Comparison of ENCODE assay signal across 2 cellular contexts in the genomic region with DNA sequence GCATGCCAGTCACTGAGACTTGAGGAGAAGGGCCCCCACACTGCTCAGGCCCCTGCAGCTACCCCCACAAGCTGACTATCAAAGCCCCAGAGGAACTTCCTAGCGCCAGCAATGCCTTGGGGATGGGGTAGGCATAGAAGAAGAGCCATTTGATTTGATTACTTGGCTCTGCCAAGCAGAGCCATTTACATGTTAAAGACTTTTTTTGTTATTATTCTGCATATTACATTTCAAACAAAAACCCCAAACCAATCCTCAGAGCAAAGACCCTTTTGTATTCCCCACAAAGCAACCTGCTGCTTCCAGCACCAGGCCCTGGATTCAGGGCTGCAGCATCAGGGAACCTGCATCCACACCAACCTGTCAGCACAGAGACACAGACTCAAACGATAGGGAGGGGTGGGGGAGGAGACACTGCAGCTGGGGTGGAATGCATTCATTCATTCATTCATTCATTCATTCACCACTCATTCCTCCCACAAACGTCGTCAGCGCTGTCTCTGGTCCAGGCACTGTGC.
TF ChIP-seq lines count a peak whose summit lies in the region.

No MANE protein-coding gene starts in this region.

TF ChIP-seq in SK-N-SH, 30 proteins besides CTCF, POLR2A, EP300 and RAD21 (continued from another document):
- TF ChIP-seq, protein P1, sequence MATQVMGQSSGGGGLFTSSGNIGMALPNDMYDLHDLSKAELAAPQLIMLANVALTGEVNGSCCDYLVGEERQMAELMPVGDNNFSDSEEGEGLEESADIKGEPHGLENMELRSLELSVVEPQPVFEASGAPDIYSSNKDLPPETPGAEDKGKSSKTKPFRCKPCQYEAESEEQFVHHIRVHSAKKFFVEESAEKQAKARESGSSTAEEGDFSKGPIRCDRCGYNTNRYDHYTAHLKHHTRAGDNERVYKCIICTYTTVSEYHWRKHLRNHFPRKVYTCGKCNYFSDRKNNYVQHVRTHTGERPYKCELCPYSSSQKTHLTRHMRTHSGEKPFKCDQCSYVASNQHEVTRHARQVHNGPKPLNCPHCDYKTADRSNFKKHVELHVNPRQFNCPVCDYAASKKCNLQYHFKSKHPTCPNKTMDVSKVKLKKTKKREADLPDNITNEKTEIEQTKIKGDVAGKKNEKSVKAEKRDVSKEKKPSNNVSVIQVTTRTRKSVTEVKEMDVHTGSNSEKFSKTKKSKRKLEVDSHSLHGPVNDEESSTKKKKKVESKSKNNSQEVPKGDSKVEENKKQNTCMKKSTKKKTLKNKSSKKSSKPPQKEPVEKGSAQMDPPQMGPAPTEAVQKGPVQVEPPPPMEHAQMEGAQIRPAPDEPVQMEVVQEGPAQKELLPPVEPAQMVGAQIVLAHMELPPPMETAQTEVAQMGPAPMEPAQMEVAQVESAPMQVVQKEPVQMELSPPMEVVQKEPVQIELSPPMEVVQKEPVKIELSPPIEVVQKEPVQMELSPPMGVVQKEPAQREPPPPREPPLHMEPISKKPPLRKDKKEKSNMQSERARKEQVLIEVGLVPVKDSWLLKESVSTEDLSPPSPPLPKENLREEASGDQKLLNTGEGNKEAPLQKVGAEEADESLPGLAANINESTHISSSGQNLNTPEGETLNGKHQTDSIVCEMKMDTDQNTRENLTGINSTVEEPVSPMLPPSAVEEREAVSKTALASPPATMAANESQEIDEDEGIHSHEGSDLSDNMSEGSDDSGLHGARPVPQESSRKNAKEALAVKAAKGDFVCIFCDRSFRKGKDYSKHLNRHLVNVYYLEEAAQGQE (IDR thresholded peaks at IDR 0.05; ENCODE audit: low read depth, low read length) = no peak
- no peak for TF ChIP-seq ZBTB33 (IDR thresholded peaks at IDR 0.05; ENCODE audit: borderline replicate concordance, low read depth)
- TF ChIP-seq MEF2A (IDR thresholded peaks at IDR 0.05; ENCODE audit: borderline replicate concordance, low read depth) = no peak

TF ChIP-seq in SK-N-SH treated with all-trans-retinoic acid at 6 μM for 48 hours, 23 proteins besides CTCF, POLR2A, EP300 and RAD21 (continued from another document):
- TF ChIP-seq POU6F1 (CRISPR knock-in tag; IDR thresholded peaks at IDR 0.05; ENCODE audit: borderline replicate concordance, low read depth) (no peak), ZNF70 (CRISPR knock-in tag; IDR thresholded peaks at IDR 0.05) (no peak), OSR1 (CRISPR knock-in tag; IDR thresholded peaks at IDR 0.05) (no peak), ZNF565 (CRISPR knock-in tag; conservative IDR thresholded peaks at IDR 0.05; ENCODE audit: low read depth) (no peak), GLIS3 (CRISPR knock-in tag; IDR thresholded peaks at IDR 0.05) (no peak), CSRNP3 (CRISPR knock-in tag; IDR thresholded peaks at IDR 0.05) (no peak), RARB (CRISPR knock-in tag; IDR thresholded peaks at IDR 0.05) (no peak)
